1 cellular context compared by ENCODE assay signal in genomic region chr4:184364100-184364921, GRCh38.
TF ChIP-seq lines count a peak whose summit lies in the region.

No MANE protein-coding gene starts in this region.

TF ChIP-seq in HepG2, 621 proteins besides CTCF, POLR2A, EP300 and RAD21 (continued from another document and continues in another):
- TF ChIP-seq, protein P1, sequence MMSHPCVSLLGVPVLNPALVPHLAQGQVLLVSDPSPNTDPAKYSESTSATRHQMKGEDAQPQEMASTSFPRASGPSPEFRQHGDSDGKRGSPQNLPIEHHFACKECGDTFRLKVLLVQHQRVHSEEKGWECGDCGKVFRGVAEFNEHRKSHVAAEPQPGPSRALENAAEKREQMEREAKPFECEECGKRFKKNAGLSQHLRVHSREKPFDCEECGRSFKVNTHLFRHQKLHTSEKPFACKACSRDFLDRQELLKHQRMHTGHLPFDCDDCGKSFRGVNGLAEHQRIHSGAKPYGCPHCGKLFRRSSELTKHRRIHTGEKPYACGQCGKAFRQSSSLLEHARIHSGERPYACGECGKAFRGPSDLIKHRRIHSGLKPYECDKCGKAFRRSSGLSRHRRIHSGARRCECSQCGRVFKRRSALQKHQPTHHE (CRISPR knock-in tag; IDR thresholded peaks at IDR 0.05; ENCODE audit: borderline replicate concordance) = peak; percentile 56; the same call in 1 of the 2 replicates
- no peak for TF ChIP-seq NFE2L1 (CRISPR knock-in tag; IDR thresholded peaks at IDR 0.05; ENCODE audit: borderline replicate concordance)
- peak; percentile 93 for TF ChIP-seq ZNF878 (CRISPR knock-in tag; IDR thresholded peaks at IDR 0.05)
- no peak for TF ChIP-seq ZNF782 (CRISPR knock-in tag; IDR thresholded peaks at IDR 0.05; ENCODE audit: borderline replicate concordance)
- no peak for TF ChIP-seq FOSL1 (CRISPR knock-in tag; IDR thresholded peaks at IDR 0.05; ENCODE audit: borderline replicate concordance)
- peak; percentile 89 for TF ChIP-seq BCL6 (CRISPR knock-in tag; IDR thresholded peaks at IDR 0.05)
- TF ChIP-seq, protein P2, sequence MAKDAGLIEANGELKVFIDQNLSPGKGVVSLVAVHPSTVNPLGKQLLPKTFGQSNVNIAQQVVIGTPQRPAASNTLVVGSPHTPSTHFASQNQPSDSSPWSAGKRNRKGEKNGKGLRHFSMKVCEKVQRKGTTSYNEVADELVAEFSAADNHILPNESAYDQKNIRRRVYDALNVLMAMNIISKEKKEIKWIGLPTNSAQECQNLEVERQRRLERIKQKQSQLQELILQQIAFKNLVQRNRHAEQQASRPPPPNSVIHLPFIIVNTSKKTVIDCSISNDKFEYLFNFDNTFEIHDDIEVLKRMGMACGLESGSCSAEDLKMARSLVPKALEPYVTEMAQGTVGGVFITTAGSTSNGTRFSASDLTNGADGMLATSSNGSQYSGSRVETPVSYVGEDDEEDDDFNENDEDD (CRISPR knock-in tag; IDR thresholded peaks at IDR 0.05; ENCODE audit: borderline replicate concordance) = peak; percentile 67; the same call in 1 of the 2 replicates
- peak; percentile 21; the same call in 1 of the 2 replicates for TF ChIP-seq POLR2G (IDR thresholded peaks at IDR 0.05; ENCODE audit: low read depth, low read length)
- TF ChIP-seq ZBTB7A (CRISPR knock-in tag; IDR thresholded peaks at IDR 0.05) = peak; percentile 60; the same call in 1 of the 2 replicates
- TF ChIP-seq ZNF790 (CRISPR knock-in tag; IDR thresholded peaks at IDR 0.05; ENCODE audit: borderline replicate concordance) = no peak
- no peak for TF ChIP-seq ZHX2 (IDR thresholded peaks at IDR 0.05; ENCODE audit: low read depth)
- TF ChIP-seq ZHX2 (CRISPR knock-in tag; IDR thresholded peaks at IDR 0.05; ENCODE audit: borderline replicate concordance) = no peak
- TF ChIP-seq, protein P3, sequence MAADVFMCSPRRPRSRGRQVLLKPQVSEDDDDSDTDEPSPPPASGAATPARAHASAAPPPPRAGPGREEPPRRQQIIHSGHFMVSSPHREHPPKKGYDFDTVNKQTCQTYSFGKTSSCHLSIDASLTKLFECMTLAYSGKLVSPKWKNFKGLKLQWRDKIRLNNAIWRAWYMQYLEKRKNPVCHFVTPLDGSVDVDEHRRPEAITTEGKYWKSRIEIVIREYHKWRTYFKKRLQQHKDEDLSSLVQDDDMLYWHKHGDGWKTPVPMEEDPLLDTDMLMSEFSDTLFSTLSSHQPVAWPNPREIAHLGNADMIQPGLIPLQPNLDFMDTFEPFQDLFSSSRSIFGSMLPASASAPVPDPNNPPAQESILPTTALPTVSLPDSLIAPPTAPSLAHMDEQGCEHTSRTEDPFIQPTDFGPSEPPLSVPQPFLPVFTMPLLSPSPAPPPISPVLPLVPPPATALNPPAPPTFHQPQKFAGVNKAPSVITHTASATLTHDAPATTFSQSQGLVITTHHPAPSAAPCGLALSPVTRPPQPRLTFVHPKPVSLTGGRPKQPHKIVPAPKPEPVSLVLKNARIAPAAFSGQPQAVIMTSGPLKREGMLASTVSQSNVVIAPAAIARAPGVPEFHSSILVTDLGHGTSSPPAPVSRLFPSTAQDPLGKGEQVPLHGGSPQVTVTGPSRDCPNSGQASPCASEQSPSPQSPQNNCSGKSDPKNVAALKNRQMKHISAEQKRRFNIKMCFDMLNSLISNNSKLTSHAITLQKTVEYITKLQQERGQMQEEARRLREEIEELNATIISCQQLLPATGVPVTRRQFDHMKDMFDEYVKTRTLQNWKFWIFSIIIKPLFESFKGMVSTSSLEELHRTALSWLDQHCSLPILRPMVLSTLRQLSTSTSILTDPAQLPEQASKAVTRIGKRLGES (CRISPR knock-in tag; IDR thresholded peaks at IDR 0.05; ENCODE audit: borderline replicate concordance) = peak; percentile 81; the same call in 1 of the 2 replicates
- TF ChIP-seq ATM (IDR thresholded peaks at IDR 0.05; ENCODE audit: borderline replicate concordance) = no peak
- peak; percentile 74; the same call in 1 of the 2 replicates for TF ChIP-seq ZNF788 (CRISPR knock-in tag; IDR thresholded peaks at IDR 0.05; ENCODE audit: borderline replicate concordance)
- TF ChIP-seq ZNF12 (CRISPR knock-in tag; IDR thresholded peaks at IDR 0.05) = peak; percentile 54; the same call in 1 of the 2 replicates
- 0 out of 2 replicates have a peak, but pooled peaks have one; percentile 38 for TF ChIP-seq ZNF558 (CRISPR knock-in tag; IDR thresholded peaks at IDR 0.05; ENCODE audit: borderline replicate concordance)
- TF ChIP-seq RXRB (CRISPR knock-in tag; IDR thresholded peaks at IDR 0.05; ENCODE audit: borderline replicate concordance) = peak; percentile 98
- TF ChIP-seq NCOA5 (CRISPR knock-in tag; IDR thresholded peaks at IDR 0.05) = no peak
- TF ChIP-seq PHF21A (CRISPR knock-in tag; IDR thresholded peaks at IDR 0.05) = peak; percentile 94
- TF ChIP-seq, protein P4, sequence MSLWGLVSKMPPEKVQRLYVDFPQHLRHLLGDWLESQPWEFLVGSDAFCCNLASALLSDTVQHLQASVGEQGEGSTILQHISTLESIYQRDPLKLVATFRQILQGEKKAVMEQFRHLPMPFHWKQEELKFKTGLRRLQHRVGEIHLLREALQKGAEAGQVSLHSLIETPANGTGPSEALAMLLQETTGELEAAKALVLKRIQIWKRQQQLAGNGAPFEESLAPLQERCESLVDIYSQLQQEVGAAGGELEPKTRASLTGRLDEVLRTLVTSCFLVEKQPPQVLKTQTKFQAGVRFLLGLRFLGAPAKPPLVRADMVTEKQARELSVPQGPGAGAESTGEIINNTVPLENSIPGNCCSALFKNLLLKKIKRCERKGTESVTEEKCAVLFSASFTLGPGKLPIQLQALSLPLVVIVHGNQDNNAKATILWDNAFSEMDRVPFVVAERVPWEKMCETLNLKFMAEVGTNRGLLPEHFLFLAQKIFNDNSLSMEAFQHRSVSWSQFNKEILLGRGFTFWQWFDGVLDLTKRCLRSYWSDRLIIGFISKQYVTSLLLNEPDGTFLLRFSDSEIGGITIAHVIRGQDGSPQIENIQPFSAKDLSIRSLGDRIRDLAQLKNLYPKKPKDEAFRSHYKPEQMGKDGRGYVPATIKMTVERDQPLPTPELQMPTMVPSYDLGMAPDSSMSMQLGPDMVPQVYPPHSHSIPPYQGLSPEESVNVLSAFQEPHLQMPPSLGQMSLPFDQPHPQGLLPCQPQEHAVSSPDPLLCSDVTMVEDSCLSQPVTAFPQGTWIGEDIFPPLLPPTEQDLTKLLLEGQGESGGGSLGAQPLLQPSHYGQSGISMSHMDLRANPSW (CRISPR knock-in tag; IDR thresholded peaks at IDR 0.05; ENCODE audit: borderline replicate concordance) = 0 out of 2 replicates have a peak, but pooled peaks have one; percentile 47
- peak; percentile 64; the same call in 1 of the 2 replicates for TF ChIP-seq YEATS2 (CRISPR knock-in tag; IDR thresholded peaks at IDR 0.05; ENCODE audit: borderline replicate concordance)
- TF ChIP-seq THAP11 (CRISPR knock-in tag; IDR thresholded peaks at IDR 0.05) = peak; percentile 87
- TF ChIP-seq KDM2A (CRISPR knock-in tag; IDR thresholded peaks at IDR 0.05; ENCODE audit: borderline replicate concordance, low read depth) = 0 out of 2 replicates have a peak, but pooled peaks have one; percentile 30
- 0 out of 2 replicates have a peak, but pooled peaks have one; percentile 75 for TF ChIP-seq DR1 (CRISPR knock-in tag; IDR thresholded peaks at IDR 0.05)
- TF ChIP-seq SIX1 (CRISPR knock-in tag; IDR thresholded peaks at IDR 0.05; ENCODE audit: borderline replicate concordance) = peak; percentile 87; the same call in 1 of the 2 replicates
- peak; percentile 97 for TF ChIP-seq CBFB (CRISPR knock-in tag; IDR thresholded peaks at IDR 0.05)
- TF ChIP-seq MXD4 (CRISPR knock-in tag; IDR thresholded peaks at IDR 0.05) = peak; percentile 91
- TF ChIP-seq GLMP (CRISPR knock-in tag; IDR thresholded peaks at IDR 0.05; ENCODE audit: borderline replicate concordance) = 0 out of 2 replicates have a peak, but pooled peaks have one; percentile 38
- peak; percentile 98 for TF ChIP-seq MED1 (CRISPR knock-in tag; IDR thresholded peaks at IDR 0.05)
- TF ChIP-seq, protein P5, sequence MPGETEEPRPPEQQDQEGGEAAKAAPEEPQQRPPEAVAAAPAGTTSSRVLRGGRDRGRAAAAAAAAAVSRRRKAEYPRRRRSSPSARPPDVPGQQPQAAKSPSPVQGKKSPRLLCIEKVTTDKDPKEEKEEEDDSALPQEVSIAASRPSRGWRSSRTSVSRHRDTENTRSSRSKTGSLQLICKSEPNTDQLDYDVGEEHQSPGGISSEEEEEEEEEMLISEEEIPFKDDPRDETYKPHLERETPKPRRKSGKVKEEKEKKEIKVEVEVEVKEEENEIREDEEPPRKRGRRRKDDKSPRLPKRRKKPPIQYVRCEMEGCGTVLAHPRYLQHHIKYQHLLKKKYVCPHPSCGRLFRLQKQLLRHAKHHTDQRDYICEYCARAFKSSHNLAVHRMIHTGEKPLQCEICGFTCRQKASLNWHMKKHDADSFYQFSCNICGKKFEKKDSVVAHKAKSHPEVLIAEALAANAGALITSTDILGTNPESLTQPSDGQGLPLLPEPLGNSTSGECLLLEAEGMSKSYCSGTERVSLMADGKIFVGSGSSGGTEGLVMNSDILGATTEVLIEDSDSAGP (CRISPR knock-in tag; IDR thresholded peaks at IDR 0.05; ENCODE audit: borderline replicate concordance) = peak; percentile 81; the same call in 1 of the 2 replicates
- 0 out of 2 replicates have a peak, but pooled peaks have one; percentile 60 for TF ChIP-seq ZNF572 (CRISPR knock-in tag; IDR thresholded peaks at IDR 0.05)
- 0 out of 2 replicates have a peak, but pooled peaks have one; percentile 46 for TF ChIP-seq ZNF235 (CRISPR knock-in tag; IDR thresholded peaks at IDR 0.05; ENCODE audit: borderline replicate concordance)
- TF ChIP-seq, protein P6, sequence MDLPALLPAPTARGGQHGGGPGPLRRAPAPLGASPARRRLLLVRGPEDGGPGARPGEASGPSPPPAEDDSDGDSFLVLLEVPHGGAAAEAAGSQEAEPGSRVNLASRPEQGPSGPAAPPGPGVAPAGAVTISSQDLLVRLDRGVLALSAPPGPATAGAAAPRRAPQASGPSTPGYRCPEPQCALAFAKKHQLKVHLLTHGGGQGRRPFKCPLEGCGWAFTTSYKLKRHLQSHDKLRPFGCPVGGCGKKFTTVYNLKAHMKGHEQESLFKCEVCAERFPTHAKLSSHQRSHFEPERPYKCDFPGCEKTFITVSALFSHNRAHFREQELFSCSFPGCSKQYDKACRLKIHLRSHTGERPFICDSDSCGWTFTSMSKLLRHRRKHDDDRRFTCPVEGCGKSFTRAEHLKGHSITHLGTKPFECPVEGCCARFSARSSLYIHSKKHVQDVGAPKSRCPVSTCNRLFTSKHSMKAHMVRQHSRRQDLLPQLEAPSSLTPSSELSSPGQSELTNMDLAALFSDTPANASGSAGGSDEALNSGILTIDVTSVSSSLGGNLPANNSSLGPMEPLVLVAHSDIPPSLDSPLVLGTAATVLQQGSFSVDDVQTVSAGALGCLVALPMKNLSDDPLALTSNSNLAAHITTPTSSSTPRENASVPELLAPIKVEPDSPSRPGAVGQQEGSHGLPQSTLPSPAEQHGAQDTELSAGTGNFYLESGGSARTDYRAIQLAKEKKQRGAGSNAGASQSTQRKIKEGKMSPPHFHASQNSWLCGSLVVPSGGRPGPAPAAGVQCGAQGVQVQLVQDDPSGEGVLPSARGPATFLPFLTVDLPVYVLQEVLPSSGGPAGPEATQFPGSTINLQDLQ (CRISPR knock-in tag; IDR thresholded peaks at IDR 0.05) = peak; percentile 92
- TF ChIP-seq HNF4G (IDR thresholded peaks at IDR 0.05; ENCODE audit: borderline replicate concordance, low read depth, low read length) = no peak
- peak; percentile 46; the same call in 1 of the 2 replicates for TF ChIP-seq HNF4G (CRISPR knock-in tag; IDR thresholded peaks at IDR 0.05; ENCODE audit: borderline replicate concordance, low read depth)
